ENCODE assay signal across 9 cellular contexts in the genomic region with DNA sequence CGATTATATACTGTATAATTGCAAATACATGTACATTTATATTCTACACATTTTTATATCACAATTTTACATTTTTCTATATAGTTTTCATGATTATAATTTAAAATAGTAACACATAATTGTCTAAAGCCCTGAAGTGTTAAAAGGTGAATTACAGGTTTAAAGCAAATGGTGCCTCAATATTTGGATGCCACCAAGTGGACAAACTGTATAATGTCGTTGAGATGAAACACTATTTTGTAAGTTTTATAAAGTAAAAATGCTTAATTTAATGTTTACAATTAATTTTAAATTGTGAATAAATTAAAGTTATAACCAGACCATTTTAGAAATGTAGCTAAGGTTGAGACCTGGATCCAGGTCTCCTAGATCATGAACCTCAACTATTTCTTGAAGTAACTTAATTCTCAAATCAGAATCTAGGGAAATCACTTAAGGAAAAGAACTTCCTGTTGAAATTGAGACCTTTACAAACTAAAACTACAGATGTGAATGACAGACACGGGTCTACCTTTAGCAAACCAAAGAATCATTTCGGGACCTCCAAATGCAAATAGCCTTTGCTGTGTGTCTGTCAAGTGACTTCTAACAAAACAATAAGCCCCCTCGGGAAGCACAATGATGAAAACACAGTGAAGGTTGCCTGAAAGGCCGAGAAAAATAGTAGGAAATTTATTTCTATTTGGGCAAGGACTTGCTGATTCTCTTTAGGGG. TPM values are rescaled to one million over a fixed set of nuclear protein-coding genes. Genes with fewer than 3 reads are reported as not detected.
DNase-seq lines count a peak whose midpoint lies in the region; ATAC-seq, FAIRE-seq and TF ChIP-seq lines count a peak whose summit lies in the region.
"Had no signal": no experiment of that assay in that cellular context is flagged by ENCODE, and none has a peak within 500 bp of the region (broad histone marks: within the 10 kb centered on the region; RNA-seq: fewer than 3 reads in every experiment).

No MANE protein-coding gene starts in this region.

- ATAC-seq in left cardiac atrium (no peak), GM19324 (IDR thresholded peaks at IDR 0.05; ENCODE audit: low FRiP score, unreplicated experiment) (no peak), GM21367 (IDR thresholded peaks at IDR 0.05; ENCODE audit: unreplicated experiment) (no peak)

- H3K4me3 ChIP-seq in right atrium auricular region (peak overlapping the region; percentile 10 to 39), subcutaneous abdominal adipose tissue (ENCODE audit: low read depth in 1 of 5, low read length in 5 of 5) (peak overlapping the region in 3 of 5 donors; percentile 26 to 43 (median 38))

- H3K9me3 ChIP-seq in right atrium auricular region, result no peaks in the 10 kb centered on the region
- no peaks in the 10 kb centered on the region for H3K9me3 ChIP-seq in subcutaneous abdominal adipose tissue (ENCODE audit: control insufficient read depth in 5 of 5, low read length in 5 of 5)

- no peak for TF ChIP-seq POLR2A in H54 (IDR thresholded peaks at IDR 0.05; ENCODE audit: low read depth, low read length)

- H3K27ac ChIP-seq in right atrium auricular region (peak overlapping the region; percentile 9 to 53), subcutaneous abdominal adipose tissue (ENCODE audit: low read depth, low read length) (peak overlapping the region; percentile 4)
- H3K27ac ChIP-seq: epithelial cell of prostate had no signal

- intact Hi-C loops in left cardiac atrium (cut with DNase I), result no loop called here

- no peak for FAIRE-seq in H54 (lab: Jason Lieb, UNC)

- H3K4me1 ChIP-seq in right atrium auricular region (no peaks in the 10 kb centered on the region), subcutaneous abdominal adipose tissue (ENCODE audit: control insufficient read depth in 5 of 5, insufficient read depth in 5 of 5, low read length in 5 of 5) (peaks cover 0 to 3% (median 0%) of the 10 kb centered on the region in 5 donors)

- DNase-seq in right atrium auricular region (ENCODE audit: low spot score) (no peak), left cardiac atrium (no peak), SK-MEL-5 (ENCODE audit: low read depth, low spot score) (peak; percentile 46), globus pallidus (ENCODE audit: low spot score) (peak; percentile 7), H54 (ENCODE audit: insufficient read length, low spot score) (no peak)

- TF ChIP-seq CTCF in right atrium auricular region (IDR thresholded peaks at IDR 0.05), result peak in 1 of 2 donors; percentile 57

- H3K27me3 ChIP-seq in right atrium auricular region, result no peaks in the 10 kb centered on the region
- no peaks in the 10 kb centered on the region for H3K27me3 ChIP-seq in subcutaneous abdominal adipose tissue (ENCODE audit: control insufficient read depth in 5 of 5, insufficient read depth in 4 of 5, low read length in 5 of 5)

- peak overlapping the region in 2 of 5 donors; percentile 58 to 62 for H3K9ac ChIP-seq in subcutaneous abdominal adipose tissue (ENCODE audit: low read length in 5 of 5)

- H3K36me3 ChIP-seq in right atrium auricular region (no peaks in the 10 kb centered on the region), subcutaneous abdominal adipose tissue (ENCODE audit: control insufficient read depth in 5 of 5, insufficient read depth in 5 of 5, low read length in 5 of 5) (peaks cover 4 to 15% (median 8%) of the 10 kb centered on the region in 5 donors)

- in situ Hi-C loops in SK-MEL-5 (cut with HindIII; ENCODE audit: low pct_unique_long_range_greater_than_20kb, low sequenced_read_pairs), result no loop called here

RNA-seq across cellular contexts. Expression of gene EHHADH, which starts 37.8 kb away (rescaled TPM):
- total RNA-seq in right atrium auricular region (10 to 100 TPM in 1 of 2 donors, 1 to 10 TPM in 1; 3.6 to 24.3 TPM), left cardiac atrium (10 to 100 TPM; 12.8 to 15.3 TPM)
- total RNA-seq in SK-MEL-5 (2014; rRNA removed; shearing (Covaris generic)), result 9.5 and 12.1 TPM in 2 replicates
- 7.0 and 7.9 TPM in 2 replicates for polyA plus RNA-seq in SK-MEL-5 (2015; cell fraction: cytosol; rRNA removed)
- polyA plus RNA-seq in SK-MEL-5 (2015; cell fraction: nucleus; rRNA removed), result 4.5 and 8.8 TPM in 2 replicates

Comparison
In these comparisons a context has a peak if more than half of its experiments do, and no peak if none do; other contexts are left out.
1. DNase-seq: peak in SK-MEL-5 (single experiment) and globus pallidus (single experiment); none in right atrium auricular region (single experiment), left cardiac atrium (single experiment) and H54 (single experiment).